Comparison of ENCODE assay signal across 1 cellular context in the genomic region with DNA sequence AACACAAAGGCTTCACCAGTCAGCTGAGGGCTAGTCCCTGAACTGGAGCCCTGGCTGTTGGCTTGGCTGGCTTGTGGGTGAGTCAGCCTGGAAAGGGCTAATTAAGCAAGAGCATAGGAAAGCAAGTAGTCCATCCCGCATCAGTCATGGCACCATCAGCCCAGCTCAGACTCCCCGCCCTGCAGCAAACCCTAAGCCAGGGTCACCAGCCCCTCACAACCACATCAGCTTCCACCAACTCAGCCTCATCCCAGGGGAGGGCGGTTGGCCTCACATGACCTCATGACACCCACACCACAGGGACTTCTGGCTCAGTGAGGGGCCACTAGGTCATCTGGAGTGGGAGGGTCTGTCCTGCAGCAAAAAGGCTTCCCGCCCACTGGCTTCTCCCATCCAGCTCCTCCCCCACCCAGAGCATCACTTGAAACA.
TF ChIP-seq lines count a peak whose summit lies in the region.

No MANE protein-coding gene starts in this region.

TF ChIP-seq in H1, 55 proteins besides CTCF, POLR2A, EP300 and RAD21:
- TF ChIP-seq CEBPB (IDR thresholded peaks at IDR 0.05; ENCODE audit: low read depth, low read length) (no peak), TEAD4 (IDR thresholded peaks at IDR 0.05; ENCODE audit: low read depth, low read length) (no peak), RNF2 (IDR thresholded peaks at IDR 0.05; ENCODE audit: borderline replicate concordance, low read depth, low read length, missing control alignments, poor library complexity, severe bottlenecking) (no peak), CHD2 (IDR thresholded peaks at IDR 0.05; ENCODE audit: low read length) (no peak), RFX5 (IDR thresholded peaks at IDR 0.05; ENCODE audit: borderline replicate concordance, low read depth, low read length) (no peak), SP2 (IDR thresholded peaks at IDR 0.05; ENCODE audit: low read length) (no peak), SIX5 (IDR thresholded peaks at IDR 0.05; ENCODE audit: low read depth, low read length) (no peak), KDM1A (IDR thresholded peaks at IDR 0.05; ENCODE audit: borderline replicate concordance, low read length) (no peak), SP1 (IDR thresholded peaks at IDR 0.05; ENCODE audit: low read depth, low read length) (no peak), BCL11A (IDR thresholded peaks at IDR 0.05; ENCODE audit: low read depth in 2 of 2, low read length in 2 of 2) (no peak), MAFK (IDR thresholded peaks at IDR 0.05; ENCODE audit: low read depth, low read length) (no peak), FOSL1 (IDR thresholded peaks at IDR 0.05; ENCODE audit: insufficient read depth, low read depth, low read length) (no peak)
- TF ChIP-seq, protein P1, sequence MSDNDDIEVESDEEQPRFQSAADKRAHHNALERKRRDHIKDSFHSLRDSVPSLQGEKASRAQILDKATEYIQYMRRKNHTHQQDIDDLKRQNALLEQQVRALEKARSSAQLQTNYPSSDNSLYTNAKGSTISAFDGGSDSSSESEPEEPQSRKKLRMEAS (IDR thresholded peaks at IDR 0.05) = no peak
